In genomic region chr21:43211085-43212071, GRCh38 we compare ENCODE assay signal across 2 cellular contexts.
TF ChIP-seq lines count a peak whose summit lies in the region.

No MANE protein-coding gene starts in this region.

TF ChIP-seq in SK-N-SH, 30 proteins besides CTCF, POLR2A, EP300 and RAD21 (continued from another document):
- no peak for TF ChIP-seq USF1 (IDR thresholded peaks at IDR 0.05; ENCODE audit: borderline replicate concordance, low read depth)
- no peak for TF ChIP-seq FOSL2 (IDR thresholded peaks at IDR 0.05; ENCODE audit: borderline replicate concordance, low read depth)
- no peak for TF ChIP-seq TAF1 (IDR thresholded peaks at IDR 0.05; ENCODE audit: borderline replicate concordance, low read depth, low read length)
- peak; percentile 15; the same call in 1 of the 2 replicates for TF ChIP-seq SMC3 (IDR thresholded peaks at IDR 0.05; ENCODE audit: low read depth, low read length)
- no peak for TF ChIP-seq IRF3 (IDR thresholded peaks at IDR 0.05; ENCODE audit: low read depth, low read length)
- TF ChIP-seq FOXM1 (IDR thresholded peaks at IDR 0.05; ENCODE audit: low read depth): no peak

TF ChIP-seq in SK-N-SH treated with all-trans-retinoic acid at 6 μM for 48 hours, 23 proteins besides CTCF, POLR2A, EP300 and RAD21 (continued from another document):
- no peak for TF ChIP-seq PATZ1 (CRISPR knock-in tag; IDR thresholded peaks at IDR 0.05; ENCODE audit: borderline replicate concordance)
- TF ChIP-seq ZNF8 (CRISPR knock-in tag; IDR thresholded peaks at IDR 0.05): no peak
- TF ChIP-seq TCF4 (CRISPR knock-in tag; IDR thresholded peaks at IDR 0.05; ENCODE audit: borderline replicate concordance): no peak
- TF ChIP-seq SNAI2 (CRISPR knock-in tag; IDR thresholded peaks at IDR 0.05): no peak
- no peak for TF ChIP-seq ZNF70 (CRISPR knock-in tag; IDR thresholded peaks at IDR 0.05)
- TF ChIP-seq CREB5 (CRISPR knock-in tag; IDR thresholded peaks at IDR 0.05; ENCODE audit: low read depth): no peak
- TF ChIP-seq BACH2 (CRISPR knock-in tag; IDR thresholded peaks at IDR 0.05; ENCODE audit: borderline replicate concordance): no peak
- no peak for TF ChIP-seq CSDC2 (CRISPR knock-in tag; IDR thresholded peaks at IDR 0.05)
- TF ChIP-seq ZC3H10 (CRISPR knock-in tag; IDR thresholded peaks at IDR 0.05): no peak
- no peak for TF ChIP-seq TSHZ2 (CRISPR knock-in tag; IDR thresholded peaks at IDR 0.05)
- no peak for TF ChIP-seq OSR1 (CRISPR knock-in tag; IDR thresholded peaks at IDR 0.05)
